ENCODE assay signal across 2 cellular contexts in the genomic region with DNA sequence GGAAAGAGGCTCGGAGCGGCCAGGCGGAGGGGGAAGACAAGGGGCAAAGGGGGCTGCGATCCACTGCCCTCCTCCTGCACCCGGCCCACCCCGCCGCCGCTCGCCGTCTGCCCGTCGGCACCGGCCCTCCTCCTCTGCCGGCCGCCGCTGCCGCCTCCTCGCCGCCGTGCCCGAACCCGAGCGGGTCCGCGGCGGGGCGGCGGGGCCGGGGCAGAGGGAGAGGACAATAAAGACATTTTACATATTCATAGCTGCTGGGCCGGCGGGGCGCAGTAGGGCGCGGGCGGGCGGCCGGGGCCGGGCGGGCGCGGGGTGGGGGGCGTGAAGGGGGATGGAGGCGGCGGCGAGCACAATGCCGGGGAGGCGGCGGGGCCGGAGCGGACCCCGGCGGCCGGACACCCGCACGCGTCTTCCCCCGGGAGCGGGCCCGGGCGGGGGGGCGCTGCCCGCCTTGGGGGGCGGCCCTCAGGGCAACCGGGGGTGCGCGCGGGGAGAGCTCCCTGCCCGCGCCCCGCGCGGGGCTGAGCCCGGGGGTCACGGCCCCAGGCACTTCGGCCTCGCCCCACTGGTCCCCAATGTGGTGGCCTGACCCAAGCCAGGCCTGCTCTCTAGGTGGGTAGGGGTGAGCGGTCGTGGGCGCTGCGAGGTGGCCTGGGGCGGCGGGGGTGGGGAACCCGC.
TF ChIP-seq lines count a peak whose summit lies in the region.

No MANE protein-coding gene starts in this region.

TF ChIP-seq in GM23338, 12 proteins besides CTCF, POLR2A, EP300 and RAD21 (continued from another document):
- TF ChIP-seq, protein P1, sequence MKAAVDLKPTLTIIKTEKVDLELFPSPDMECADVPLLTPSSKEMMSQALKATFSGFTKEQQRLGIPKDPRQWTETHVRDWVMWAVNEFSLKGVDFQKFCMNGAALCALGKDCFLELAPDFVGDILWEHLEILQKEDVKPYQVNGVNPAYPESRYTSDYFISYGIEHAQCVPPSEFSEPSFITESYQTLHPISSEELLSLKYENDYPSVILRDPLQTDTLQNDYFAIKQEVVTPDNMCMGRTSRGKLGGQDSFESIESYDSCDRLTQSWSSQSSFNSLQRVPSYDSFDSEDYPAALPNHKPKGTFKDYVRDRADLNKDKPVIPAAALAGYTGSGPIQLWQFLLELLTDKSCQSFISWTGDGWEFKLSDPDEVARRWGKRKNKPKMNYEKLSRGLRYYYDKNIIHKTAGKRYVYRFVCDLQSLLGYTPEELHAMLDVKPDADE (IDR thresholded peaks at IDR 0.05), result no peak
- no peak for TF ChIP-seq CREB1 (CRISPR knock-in tag; IDR thresholded peaks at IDR 0.05; ENCODE audit: low read depth)
- no peak for TF ChIP-seq NANOG (IDR thresholded peaks at IDR 0.05; ENCODE audit: borderline replicate concordance)
- no peak; the same call in 1 of the 2 replicates for TF ChIP-seq POLR2AphosphoS5 (IDR thresholded peaks at IDR 0.05; ENCODE audit: low read depth)
- TF ChIP-seq, protein P2, sequence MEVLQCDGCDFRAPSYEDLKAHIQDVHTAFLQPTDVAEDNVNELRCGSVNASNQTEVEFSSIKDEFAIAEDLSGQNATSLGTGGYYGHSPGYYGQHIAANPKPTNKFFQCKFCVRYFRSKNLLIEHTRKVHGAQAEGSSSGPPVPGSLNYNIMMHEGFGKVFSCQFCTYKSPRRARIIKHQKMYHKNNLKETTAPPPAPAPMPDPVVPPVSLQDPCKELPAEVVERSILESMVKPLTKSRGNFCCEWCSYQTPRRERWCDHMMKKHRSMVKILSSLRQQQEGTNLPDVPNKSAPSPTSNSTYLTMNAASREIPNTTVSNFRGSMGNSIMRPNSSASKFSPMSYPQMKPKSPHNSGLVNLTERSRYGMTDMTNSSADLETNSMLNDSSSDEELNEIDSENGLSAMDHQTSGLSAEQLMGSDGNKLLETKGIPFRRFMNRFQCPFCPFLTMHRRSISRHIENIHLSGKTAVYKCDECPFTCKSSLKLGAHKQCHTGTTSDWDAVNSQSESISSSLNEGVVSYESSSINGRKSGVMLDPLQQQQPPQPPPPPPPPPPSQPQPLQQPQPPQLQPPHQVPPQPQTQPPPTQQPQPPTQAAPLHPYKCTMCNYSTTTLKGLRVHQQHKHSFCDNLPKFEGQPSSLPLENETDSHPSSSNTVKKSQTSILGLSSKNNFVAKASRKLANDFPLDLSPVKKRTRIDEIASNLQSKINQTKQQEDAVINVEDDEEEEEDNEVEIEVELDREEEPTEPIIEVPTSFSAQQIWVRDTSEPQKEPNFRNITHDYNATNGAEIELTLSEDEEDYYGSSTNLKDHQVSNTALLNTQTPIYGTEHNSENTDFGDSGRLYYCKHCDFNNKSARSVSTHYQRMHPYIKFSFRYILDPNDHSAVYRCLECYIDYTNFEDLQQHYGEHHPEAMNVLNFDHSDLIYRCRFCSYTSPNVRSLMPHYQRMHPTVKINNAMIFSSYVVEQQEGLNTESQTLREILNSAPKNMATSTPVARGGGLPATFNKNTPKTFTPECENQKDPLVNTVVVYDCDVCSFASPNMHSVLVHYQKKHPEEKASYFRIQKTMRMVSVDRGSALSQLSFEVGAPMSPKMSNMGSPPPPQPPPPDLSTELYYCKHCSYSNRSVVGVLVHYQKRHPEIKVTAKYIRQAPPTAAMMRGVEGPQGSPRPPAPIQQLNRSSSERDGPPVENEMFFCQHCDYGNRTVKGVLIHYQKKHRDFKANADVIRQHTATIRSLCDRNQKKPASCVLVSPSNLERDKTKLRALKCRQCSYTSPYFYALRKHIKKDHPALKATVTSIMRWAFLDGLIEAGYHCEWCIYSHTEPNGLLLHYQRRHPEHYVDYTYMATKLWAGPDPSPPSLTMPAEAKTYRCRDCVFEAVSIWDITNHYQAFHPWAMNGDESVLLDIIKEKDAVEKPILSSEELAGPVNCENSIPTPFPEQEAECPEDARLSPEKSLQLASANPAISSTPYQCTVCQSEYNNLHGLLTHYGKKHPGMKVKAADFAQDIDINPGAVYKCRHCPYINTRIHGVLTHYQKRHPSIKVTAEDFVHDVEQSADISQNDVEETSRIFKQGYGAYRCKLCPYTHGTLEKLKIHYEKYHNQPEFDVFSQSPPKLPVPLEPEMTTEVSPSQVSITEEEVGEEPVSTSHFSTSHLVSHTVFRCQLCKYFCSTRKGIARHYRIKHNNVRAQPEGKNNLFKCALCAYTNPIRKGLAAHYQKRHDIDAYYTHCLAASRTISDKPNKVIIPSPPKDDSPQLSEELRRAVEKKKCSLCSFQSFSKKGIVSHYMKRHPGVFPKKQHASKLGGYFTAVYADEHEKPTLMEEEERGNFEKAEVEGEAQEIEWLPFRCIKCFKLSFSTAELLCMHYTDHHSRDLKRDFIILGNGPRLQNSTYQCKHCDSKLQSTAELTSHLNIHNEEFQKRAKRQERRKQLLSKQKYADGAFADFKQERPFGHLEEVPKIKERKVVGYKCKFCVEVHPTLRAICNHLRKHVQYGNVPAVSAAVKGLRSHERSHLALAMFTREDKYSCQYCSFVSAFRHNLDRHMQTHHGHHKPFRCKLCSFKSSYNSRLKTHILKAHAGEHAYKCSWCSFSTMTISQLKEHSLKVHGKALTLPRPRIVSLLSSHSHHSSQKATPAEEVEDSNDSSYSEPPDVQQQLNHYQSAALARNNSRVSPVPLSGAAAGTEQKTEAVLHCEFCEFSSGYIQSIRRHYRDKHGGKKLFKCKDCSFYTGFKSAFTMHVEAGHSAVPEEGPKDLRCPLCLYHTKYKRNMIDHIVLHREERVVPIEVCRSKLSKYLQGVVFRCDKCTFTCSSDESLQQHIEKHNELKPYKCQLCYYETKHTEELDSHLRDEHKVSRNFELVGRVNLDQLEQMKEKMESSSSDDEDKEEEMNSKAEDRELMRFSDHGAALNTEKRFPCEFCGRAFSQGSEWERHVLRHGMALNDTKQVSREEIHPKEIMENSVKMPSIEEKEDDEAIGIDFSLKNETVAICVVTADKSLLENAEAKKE (CRISPR knock-in tag; IDR thresholded peaks at IDR 0.05), result no peak
- TF ChIP-seq, protein P3, sequence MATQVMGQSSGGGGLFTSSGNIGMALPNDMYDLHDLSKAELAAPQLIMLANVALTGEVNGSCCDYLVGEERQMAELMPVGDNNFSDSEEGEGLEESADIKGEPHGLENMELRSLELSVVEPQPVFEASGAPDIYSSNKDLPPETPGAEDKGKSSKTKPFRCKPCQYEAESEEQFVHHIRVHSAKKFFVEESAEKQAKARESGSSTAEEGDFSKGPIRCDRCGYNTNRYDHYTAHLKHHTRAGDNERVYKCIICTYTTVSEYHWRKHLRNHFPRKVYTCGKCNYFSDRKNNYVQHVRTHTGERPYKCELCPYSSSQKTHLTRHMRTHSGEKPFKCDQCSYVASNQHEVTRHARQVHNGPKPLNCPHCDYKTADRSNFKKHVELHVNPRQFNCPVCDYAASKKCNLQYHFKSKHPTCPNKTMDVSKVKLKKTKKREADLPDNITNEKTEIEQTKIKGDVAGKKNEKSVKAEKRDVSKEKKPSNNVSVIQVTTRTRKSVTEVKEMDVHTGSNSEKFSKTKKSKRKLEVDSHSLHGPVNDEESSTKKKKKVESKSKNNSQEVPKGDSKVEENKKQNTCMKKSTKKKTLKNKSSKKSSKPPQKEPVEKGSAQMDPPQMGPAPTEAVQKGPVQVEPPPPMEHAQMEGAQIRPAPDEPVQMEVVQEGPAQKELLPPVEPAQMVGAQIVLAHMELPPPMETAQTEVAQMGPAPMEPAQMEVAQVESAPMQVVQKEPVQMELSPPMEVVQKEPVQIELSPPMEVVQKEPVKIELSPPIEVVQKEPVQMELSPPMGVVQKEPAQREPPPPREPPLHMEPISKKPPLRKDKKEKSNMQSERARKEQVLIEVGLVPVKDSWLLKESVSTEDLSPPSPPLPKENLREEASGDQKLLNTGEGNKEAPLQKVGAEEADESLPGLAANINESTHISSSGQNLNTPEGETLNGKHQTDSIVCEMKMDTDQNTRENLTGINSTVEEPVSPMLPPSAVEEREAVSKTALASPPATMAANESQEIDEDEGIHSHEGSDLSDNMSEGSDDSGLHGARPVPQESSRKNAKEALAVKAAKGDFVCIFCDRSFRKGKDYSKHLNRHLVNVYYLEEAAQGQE (IDR thresholded peaks at IDR 0.05; ENCODE audit: unreplicated experiment), result no peak
- no peak for TF ChIP-seq ZNF331 (CRISPR knock-in tag; IDR thresholded peaks at IDR 0.05; ENCODE audit: low read depth)

TF ChIP-seq in K562, 482 proteins besides CTCF, POLR2A, EP300 and RAD21 (continued from another document and continues in another):
- TF ChIP-seq, protein P4, sequence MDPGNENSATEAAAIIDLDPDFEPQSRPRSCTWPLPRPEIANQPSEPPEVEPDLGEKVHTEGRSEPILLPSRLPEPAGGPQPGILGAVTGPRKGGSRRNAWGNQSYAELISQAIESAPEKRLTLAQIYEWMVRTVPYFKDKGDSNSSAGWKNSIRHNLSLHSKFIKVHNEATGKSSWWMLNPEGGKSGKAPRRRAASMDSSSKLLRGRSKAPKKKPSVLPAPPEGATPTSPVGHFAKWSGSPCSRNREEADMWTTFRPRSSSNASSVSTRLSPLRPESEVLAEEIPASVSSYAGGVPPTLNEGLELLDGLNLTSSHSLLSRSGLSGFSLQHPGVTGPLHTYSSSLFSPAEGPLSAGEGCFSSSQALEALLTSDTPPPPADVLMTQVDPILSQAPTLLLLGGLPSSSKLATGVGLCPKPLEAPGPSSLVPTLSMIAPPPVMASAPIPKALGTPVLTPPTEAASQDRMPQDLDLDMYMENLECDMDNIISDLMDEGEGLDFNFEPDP (CRISPR knock-in tag; IDR thresholded peaks at IDR 0.05), result 0 out of 2 replicates have a peak, but pooled peaks have one; percentile 56
- TF ChIP-seq MTA2 (IDR thresholded peaks at IDR 0.05; ENCODE audit: low read depth) (no peak), POLR3G (IDR thresholded peaks at IDR 0.05; ENCODE audit: extremely low read depth, insufficient read length, insufficient replicate concordance) (no peak), ZNF263 (CRISPR knock-in tag; IDR thresholded peaks at IDR 0.05; ENCODE audit: borderline replicate concordance) (peak; percentile 45), CHD1 (IDR thresholded peaks at IDR 0.05; ENCODE audit: low read length) (peak; percentile 13), RBFOX2 (IDR thresholded peaks at IDR 0.05; ENCODE audit: low read depth, low read length) (peak; percentile 74), RBBP5 (IDR thresholded peaks at IDR 0.05; ENCODE audit: borderline replicate concordance, insufficient read depth, low read length, poor library complexity, severe bottlenecking) (peak; percentile 51), ZNF586 (CRISPR knock-in tag; conservative IDR thresholded peaks at IDR 0.05) (no peak), ZNF347 (CRISPR knock-in tag; IDR thresholded peaks at IDR 0.05; ENCODE audit: low read depth) (no peak), GATA2 (CRISPR knock-in tag; IDR thresholded peaks at IDR 0.05) (no peak), NR2C2 (CRISPR knock-in tag; IDR thresholded peaks at IDR 0.05) (no peak), NR2C2 (tag; IDR thresholded peaks at IDR 0.05) (no peak), HMGN3 (IDR thresholded peaks at IDR 0.05; ENCODE audit: borderline replicate concordance, extremely low read depth, insufficient read length, low read depth, low read length) (peak; percentile 17), CCNT2 (IDR thresholded peaks at IDR 0.05; ENCODE audit: borderline replicate concordance, extremely low read depth, insufficient read length, low read depth, low read length) (peak; percentile 0), ATF1 (CRISPR knock-in tag; IDR thresholded peaks at IDR 0.05) (no peak), ATF1 (tag; IDR thresholded peaks at IDR 0.05) (no peak), ZBTB17 (CRISPR knock-in tag; IDR thresholded peaks at IDR 0.05) (0 out of 2 replicates have a peak, but pooled peaks have one; percentile 14), SAP30 (IDR thresholded peaks at IDR 0.05; ENCODE audit: borderline replicate concordance, insufficient read depth, low read depth, low read length, poor library complexity, severe bottlenecking) (no peak), POLR2G (IDR thresholded peaks at IDR 0.05; ENCODE audit: low read depth, low read length) (peak; percentile 44), GATAD2B (IDR thresholded peaks at IDR 0.05; ENCODE audit: borderline replicate concordance) (0 out of 2 replicates have a peak, but pooled peaks have one; percentile 19), CXXC5 (CRISPR knock-in tag; IDR thresholded peaks at IDR 0.05) (peak; percentile 19; the same call in 1 of the 2 replicates), FOXM1 (IDR thresholded peaks at IDR 0.05; ENCODE audit: low read depth) (no peak), FOXM1 (CRISPR knock-in tag; IDR thresholded peaks at IDR 0.05; ENCODE audit: low read depth) (no peak)
- TF ChIP-seq, protein P5, sequence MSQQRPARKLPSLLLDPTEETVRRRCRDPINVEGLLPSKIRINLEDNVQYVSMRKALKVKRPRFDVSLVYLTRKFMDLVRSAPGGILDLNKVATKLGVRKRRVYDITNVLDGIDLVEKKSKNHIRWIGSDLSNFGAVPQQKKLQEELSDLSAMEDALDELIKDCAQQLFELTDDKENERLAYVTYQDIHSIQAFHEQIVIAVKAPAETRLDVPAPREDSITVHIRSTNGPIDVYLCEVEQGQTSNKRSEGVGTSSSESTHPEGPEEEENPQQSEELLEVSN (IDR thresholded peaks at IDR 0.05; ENCODE audit: borderline replicate concordance in 1 of 2, extremely low read depth in 1 of 2, insufficient read depth in 1 of 2, insufficient read length in 1 of 2, low read depth in 1 of 2, low read length in 1 of 2, poor library complexity in 1 of 2, severe bottlenecking in 1 of 2), result peak in 1 of 2 experiments; percentile 14
- TF ChIP-seq, protein P6, sequence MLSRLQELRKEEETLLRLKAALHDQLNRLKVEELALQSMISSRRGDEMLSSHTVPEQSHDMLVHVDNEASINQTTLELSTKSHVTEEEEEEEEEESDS (CRISPR knock-in tag; IDR thresholded peaks at IDR 0.05), result no peak
- TF ChIP-seq, protein P7, sequence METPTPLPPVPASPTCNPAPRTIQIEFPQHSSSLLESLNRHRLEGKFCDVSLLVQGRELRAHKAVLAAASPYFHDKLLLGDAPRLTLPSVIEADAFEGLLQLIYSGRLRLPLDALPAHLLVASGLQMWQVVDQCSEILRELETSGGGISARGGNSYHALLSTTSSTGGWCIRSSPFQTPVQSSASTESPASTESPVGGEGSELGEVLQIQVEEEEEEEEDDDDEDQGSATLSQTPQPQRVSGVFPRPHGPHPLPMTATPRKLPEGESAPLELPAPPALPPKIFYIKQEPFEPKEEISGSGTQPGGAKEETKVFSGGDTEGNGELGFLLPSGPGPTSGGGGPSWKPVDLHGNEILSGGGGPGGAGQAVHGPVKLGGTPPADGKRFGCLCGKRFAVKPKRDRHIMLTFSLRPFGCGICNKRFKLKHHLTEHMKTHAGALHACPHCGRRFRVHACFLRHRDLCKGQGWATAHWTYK (CRISPR knock-in tag; IDR thresholded peaks at IDR 0.05), result peak; percentile 58
- TF ChIP-seq, protein P8, sequence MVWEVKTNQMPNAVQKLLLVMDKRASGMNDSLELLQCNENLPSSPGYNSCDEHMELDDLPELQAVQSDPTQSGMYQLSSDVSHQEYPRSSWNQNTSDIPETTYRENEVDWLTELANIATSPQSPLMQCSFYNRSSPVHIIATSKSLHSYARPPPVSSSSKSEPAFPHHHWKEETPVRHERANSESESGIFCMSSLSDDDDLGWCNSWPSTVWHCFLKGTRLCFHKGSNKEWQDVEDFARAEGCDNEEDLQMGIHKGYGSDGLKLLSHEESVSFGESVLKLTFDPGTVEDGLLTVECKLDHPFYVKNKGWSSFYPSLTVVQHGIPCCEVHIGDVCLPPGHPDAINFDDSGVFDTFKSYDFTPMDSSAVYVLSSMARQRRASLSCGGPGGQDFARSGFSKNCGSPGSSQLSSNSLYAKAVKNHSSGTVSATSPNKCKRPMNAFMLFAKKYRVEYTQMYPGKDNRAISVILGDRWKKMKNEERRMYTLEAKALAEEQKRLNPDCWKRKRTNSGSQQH (CRISPR knock-in tag; IDR thresholded peaks at IDR 0.05), result no peak
